Comparison of ENCODE assay signal across 8 cellular contexts in the genomic region with DNA sequence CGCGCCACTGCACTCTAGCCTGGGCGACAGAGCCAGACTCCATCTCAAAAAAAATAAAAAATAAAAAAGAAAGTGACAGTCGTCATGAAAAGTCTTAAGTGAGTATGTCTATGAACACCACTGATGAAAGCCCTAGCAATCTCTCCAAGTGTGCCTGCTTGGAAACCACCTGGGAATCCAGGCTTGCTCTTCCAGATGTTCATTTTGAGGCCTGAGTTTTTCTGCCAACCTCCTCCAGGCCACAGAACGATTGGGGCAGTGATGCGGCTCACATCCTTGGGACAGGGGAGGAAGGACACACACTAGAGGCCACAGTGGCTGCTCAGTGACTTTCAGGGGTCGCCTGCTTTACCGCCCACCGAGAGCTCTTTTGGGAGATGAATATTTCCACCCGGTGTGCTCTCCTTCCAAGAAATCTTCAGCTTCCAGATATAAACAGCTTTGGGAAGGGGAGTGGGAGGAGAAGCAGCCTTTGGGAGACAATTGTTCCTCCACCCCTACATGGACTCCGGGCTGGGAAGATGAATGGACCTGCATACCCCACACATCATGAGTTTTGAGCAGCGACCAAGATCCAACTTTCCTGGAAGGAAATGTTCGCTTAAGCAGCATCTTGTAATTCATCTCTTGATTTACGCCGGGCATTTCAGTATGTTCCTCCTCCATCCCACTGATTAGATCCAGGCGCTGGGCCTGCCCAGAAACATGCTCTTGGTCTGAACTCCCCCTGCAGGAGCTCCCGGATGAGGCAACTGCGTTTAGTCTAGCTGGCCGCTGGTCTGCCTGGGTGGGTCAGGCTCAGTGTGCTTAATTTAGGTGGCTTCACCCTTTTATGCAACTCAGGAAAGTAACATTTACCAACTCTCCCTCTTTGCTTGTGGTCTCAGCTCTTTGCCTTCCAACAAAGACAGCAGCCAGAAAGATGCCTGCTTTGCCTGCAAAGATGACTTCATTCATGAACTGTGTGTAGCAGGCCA. TPM values are rescaled to one million over a fixed set of nuclear protein-coding genes. Genes with fewer than 3 reads are reported as not detected.
DNase-seq lines count a peak whose midpoint lies in the region; ATAC-seq and TF ChIP-seq lines count a peak whose summit lies in the region.

No MANE protein-coding gene starts in this region.

- WGBS in transverse colon (ENCODE audit: low coverage in 1 of 2), 2 donors, result 69% methylated on average over 19 of the region's 19 CpGs; no CpG with 5 or more reads in 1 of the 2 donors

- in situ Hi-C loops in KBM-7 (cut with MboI; ENCODE audit: low pct_unique_long_range_greater_than_20kb, low sequenced_read_pairs) (no loop called here), transverse colon (cut with MboI; ENCODE audit: low pct_ligation_motif_present in 1 of 4, low pct_unique_long_range_greater_than_20kb in 1 of 4, low sequenced_read_pairs in 3 of 4) (loop anchor here in 2 of 4 donors (5.0 to 10.0 kb wide), 2 partner anchors 85 to 87 kb away; no protein-coding TSS in a partner anchor)

- POLR2A ChIA-PET in AG04450 (lab: Yijun Ruan, JAX), result interaction anchor here (0.6 to 1.4 kb wide), 5 partner anchors 30 to 89 kb away, joined by 3 to 9 read pairs (median 4); no protein-coding TSS in a partner anchor

- no peak for TF ChIP-seq POLR2A in transverse colon (IDR thresholded peaks at IDR 0.05)

- H3K4me3 ChIP-seq in AG04450 (ENCODE audit: low read depth, low read length), result no peak overlapping the region
- no peak overlapping the region for H3K4me3 ChIP-seq in kidney epithelial cell (ENCODE audit: low read depth, low read length)
- H3K4me3 ChIP-seq in transverse colon, result no peak overlapping the region

- TF ChIP-seq CTCF in AG04450 (IDR thresholded peaks at IDR 0.05; ENCODE audit: low read depth, low read length), result peak; percentile 87
- TF ChIP-seq CTCF in kidney epithelial cell (IDR thresholded peaks at IDR 0.05; ENCODE audit: insufficient read depth, low read length, poor library complexity, severe bottlenecking), result peak; percentile 89
- peak; percentile 45 to 73 (median 50) for TF ChIP-seq CTCF in transverse colon (IDR thresholded peaks at IDR 0.05)

- TF ChIP-seq EP300 in transverse colon (IDR thresholded peaks at IDR 0.05; ENCODE audit: low read depth), result peak; percentile 87

- H3K27ac ChIP-seq in AG04450 (ENCODE audit: low read depth, low read length) (peak overlapping the region; percentile 80), transverse colon (peak overlapping the region; percentile 65 to 90 (median 84))

- no peak for ATAC-seq in GM21576 (IDR thresholded peaks at IDR 0.05; ENCODE audit: unreplicated experiment)

- H3K9me3 ChIP-seq in AG04450 (ENCODE audit: control insufficient read depth, insufficient read depth, low read length) (peaks cover 6% of the 10 kb centered on the region), transverse colon (no peaks in the 10 kb centered on the region)

- intact Hi-C loops in transverse colon (cut with DNase I; ENCODE audit: low total_unique reads), result loop anchor here (5.0 kb wide), 1 partner anchor 80 kb away; no protein-coding TSS in a partner anchor

- peaks cover 0 to 22% (median 16%) of the 10 kb centered on the region in 4 donors for H3K4me1 ChIP-seq in transverse colon

- H3K27me3 ChIP-seq in AG04450 (ENCODE audit: control insufficient read depth, insufficient read depth, low read length) (no peaks in the 10 kb centered on the region), kidney epithelial cell (ENCODE audit: control insufficient read depth, insufficient read depth, low read length) (no peaks in the 10 kb centered on the region), transverse colon (no peaks in the 10 kb centered on the region)

- CTCF ChIA-PET in AG04450 (lab: Charles Lee), result interaction anchor here (0.6 to 5.6 kb wide), 31 partner anchors 10 to 215 kb away, joined by 3 to 125 read pairs (median 5); a partner anchor contains a TSS

- DNase-seq in AG04450 (ENCODE audit: low read depth, low spot score) (peak; percentile 79), KBM-7 (peak; percentile 64), astrocyte of the hippocampus (ENCODE audit: low read depth, low spot score) (peak; percentile 82), kidney epithelial cell (ENCODE audit: low read depth) (no peak), transverse colon (peak; percentile 67), middle frontal gyrus (ENCODE audit: extremely low spot score, low spot score) (no peak)
- DNase-seq in activated CD4-positive, alpha-beta T cell treated with anti-CD3 and anti-CD28 coated beads for 48 hours, result no peak

- no peaks in the 10 kb centered on the region for H3K36me3 ChIP-seq in kidney epithelial cell (ENCODE audit: control insufficient read depth, insufficient read depth, low read length)
- no peaks in the 10 kb centered on the region for H3K36me3 ChIP-seq in transverse colon

RNA-seq across cellular contexts. Expression of a gene that starts 6.2 kb away (rescaled TPM):
- polyA plus RNA-seq in AG04450 (2011; rRNA removed), result 49.4 and 51.2 TPM in 2 replicates
- polyA minus RNA-seq in AG04450 (2011; rRNA and poly(A)+ RNA removed), result 74.6 and 110 TPM in 2 replicates
- total RNA-seq in kidney epithelial cell (20.0 and 27.5 TPM in 2 replicates), transverse colon (10 to 100 TPM; 11.5 to 59.5 (median 14.4) TPM)

Comparison
In these comparisons a context has a peak if more than half of its experiments do, and no peak if none do; other contexts are left out.
1. DNase-seq: peak in AG04450 (single experiment), KBM-7 (single experiment), astrocyte of the hippocampus (single experiment) and transverse colon (single experiment); none in kidney epithelial cell (single experiment), middle frontal gyrus (single experiment) and activated CD4-positive, alpha-beta T cell treated with anti-CD3 and anti-CD28 coated beads for 48 hours (single experiment).
2. Peak in every context shown above with its lines, with median percentiles within 50 percentile points of each other: CTCF ChIP-seq.